Comparison of ENCODE assay signal across 10 cellular contexts in the genomic region with DNA sequence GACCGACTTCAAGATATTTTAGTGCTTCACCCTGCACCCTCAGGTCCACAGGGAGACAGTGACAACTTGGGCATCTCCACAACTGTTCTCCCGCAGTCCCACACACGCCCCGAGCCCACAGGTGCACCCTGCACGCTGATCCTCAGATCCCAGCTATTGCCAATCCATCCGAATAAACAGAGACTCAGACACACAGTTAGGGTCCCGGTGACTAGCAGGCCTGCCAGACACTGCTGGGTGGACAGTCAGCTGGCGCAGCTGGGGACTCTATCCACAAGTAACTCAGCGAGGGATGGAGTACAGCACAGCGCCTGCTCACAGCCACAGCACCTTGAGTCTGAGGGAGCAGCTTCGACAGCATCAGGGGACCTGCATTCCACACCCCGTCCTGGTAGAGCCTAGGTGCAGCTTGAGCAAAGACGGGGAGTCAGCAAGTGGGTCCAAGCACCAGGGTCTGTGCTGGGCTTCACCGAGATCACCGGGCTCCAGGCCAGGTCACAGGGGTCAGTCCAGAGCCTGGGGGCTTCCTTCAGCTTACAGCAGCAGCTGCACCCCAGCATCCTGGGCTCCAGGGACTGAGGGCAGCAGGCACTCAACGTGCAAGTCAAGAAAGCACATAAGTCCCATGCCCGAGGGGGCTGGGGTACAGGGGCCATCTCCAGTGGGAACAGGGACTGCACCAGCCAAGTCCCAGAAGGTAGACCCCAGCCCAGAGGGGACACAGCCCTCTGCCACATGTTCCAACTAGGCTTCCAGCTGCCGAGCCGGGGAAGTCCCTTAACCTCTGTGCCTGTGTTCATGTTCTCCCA. TPM values are rescaled to one million over a fixed set of nuclear protein-coding genes. Genes with fewer than 3 reads are reported as not detected.
A peak's percentile ranks its signal among the peaks of the same experiment; 100 is the strongest.
DNase-seq lines count a peak whose midpoint lies in the region; ATAC-seq, FAIRE-seq and TF ChIP-seq lines count a peak whose summit lies in the region.
"Had no signal": no experiment of that assay in that cellular context is flagged by ENCODE, and none has a peak within 500 bp of the region (broad histone marks: within the 10 kb centered on the region; RNA-seq: fewer than 3 reads in every experiment).

No MANE protein-coding gene starts in this region.

- H3K27ac ChIP-seq in OCI-LY7 (ENCODE audit: low read depth, low read length, poor library complexity, severe bottlenecking) (no peak overlapping the region), ectodermal cell (ENCODE audit: insufficient read depth, low read depth, low read length, poor library complexity, severe bottlenecking) (peak overlapping the region; percentile 50)

- TF ChIP-seq CTCF in OCI-LY7 (conservative IDR thresholded peaks at IDR 0.05; ENCODE audit: low read length): no peak

- H3K27me3 Mint-ChIP-seq in stimulated activated naive CD8-positive, alpha-beta T cell treated with anti-CD3 and anti-CD28 coated beads, Interleukin-15, amount 100 ng/mL, for 72 hours: no peaks in the 10 kb centered on the region
- H3K27me3 Mint-ChIP-seq: naive B cell had no signal

- H3K36me3 ChIP-seq in OCI-LY7 (ENCODE audit: insufficient read depth, low read length) (peaks cover 82% of the 10 kb centered on the region), ectodermal cell (ENCODE audit: control insufficient read depth, insufficient read depth, low read length) (peaks cover 54% of the 10 kb centered on the region)

- peaks cover 32% of the 10 kb centered on the region for H4K20me1 ChIP-seq in OCI-LY7 (ENCODE audit: insufficient read depth, low read length)

- H3K4me1 ChIP-seq in OCI-LY7 (ENCODE audit: insufficient read depth, low read length, poor library complexity, severe bottlenecking) (peaks cover 57% of the 10 kb centered on the region), ectodermal cell (ENCODE audit: control insufficient read depth, insufficient read depth, low read length) (peaks cover 18% of the 10 kb centered on the region)

- POLR2A ChIA-PET in OCI-LY7 (lab: Charles Lee): no interaction called here

- H3K4me1 Mint-ChIP-seq in stimulated activated naive CD8-positive, alpha-beta T cell treated with anti-CD3 and anti-CD28 coated beads, Interleukin-15, amount 100 ng/mL, for 72 hours: peaks cover 78% of the 10 kb centered on the region

- no peak overlapping the region for H2AFZ ChIP-seq in OCI-LY7 (ENCODE audit: low read length)

- CTCF ChIA-PET in OCI-LY7 (lab: Charles Lee; ENCODE audit: unreplicated experiment): interaction anchor here (0.6 to 1.4 kb wide), 3 partner anchors 11 to 141 kb away, joined by 3 to 10 read pairs (median 7); no protein-coding TSS in a partner anchor

- no TSS peak for BruUV-seq in OCI-LY7 (replicated peaks; lab: Mats Ljungman, UMichigan)

- no peak for FAIRE-seq in HTR-8/SVneo (lab: Jason Lieb, UNC)

- H3K9me2 ChIP-seq in OCI-LY7 (ENCODE audit: insufficient read depth, low read length): no peaks in the 10 kb centered on the region

- peak; percentile 53 for DNase-seq in stimulated activated naive CD8-positive, alpha-beta T cell treated with anti-CD3 and anti-CD28 coated beads, Interleukin-15, Interleukin-2, amounts not matched to agents 100 U/mL and 50 U/mL, for 24 hours
- DNase-seq in stimulated activated naive CD8-positive, alpha-beta T cell treated with anti-CD3 and anti-CD28 coated beads, Interleukin-15, amount 100 ng/mL, for 72 hours: no peak
- DNase-seq in OCI-LY7 (ENCODE audit: low spot score) (no peak), HTR-8/SVneo (ENCODE audit: insufficient read length, low spot score) (no peak)

- peak overlapping the region; percentile 27; the same call in 1 of the 2 replicates for H3K4me2 ChIP-seq in OCI-LY7 (ENCODE audit: low read length)

- 91 to 92% methylated on average over 19 of the region's 19 CpGs for WGBS in ectodermal cell, 2 experiments

- H3K4me3 Mint-ChIP-seq in stimulated activated naive CD8-positive, alpha-beta T cell treated with anti-CD3 and anti-CD28 coated beads, Interleukin-15, amount 100 ng/mL, for 72 hours: no peak overlapping the region

- no peaks in the 10 kb centered on the region for H3K9me3 Mint-ChIP-seq in stimulated activated naive CD8-positive, alpha-beta T cell treated with anti-CD3 and anti-CD28 coated beads, Interleukin-15, amount 100 ng/mL, for 72 hours
- H3K9me3 Mint-ChIP-seq: naive B cell had no signal

- peak; percentile 12 for ATAC-seq in stimulated activated naive CD8-positive, alpha-beta T cell treated with anti-CD3 and anti-CD28 coated beads, Interleukin-15, Interleukin-2, amounts not matched to agents 100 U/mL and 50 U/mL, for 24 hours
- no peak for ATAC-seq in stimulated activated naive CD8-positive, alpha-beta T cell treated with anti-CD3 and anti-CD28 coated beads, Interleukin-15, amount 100 ng/mL, for 72 hours
- ATAC-seq in GM21367 (IDR thresholded peaks at IDR 0.05; ENCODE audit: unreplicated experiment): no peak
- no peak for ATAC-seq in HG02763 (IDR thresholded peaks at IDR 0.05; ENCODE audit: unreplicated experiment)
- no peak for ATAC-seq in HG03280 (IDR thresholded peaks at IDR 0.05; ENCODE audit: unreplicated experiment)

- peak overlapping the region in 1 of 2 donors; percentile 59 for H3K27ac Mint-ChIP-seq in stimulated activated naive CD8-positive, alpha-beta T cell treated with anti-CD3 and anti-CD28 coated beads, Interleukin-15, amount 100 ng/mL, for 72 hours

- no peak overlapping the region for H3K4me3 ChIP-seq in OCI-LY7 (ENCODE audit: low read depth, low read length, poor library complexity, severe bottlenecking)
- H3K4me3 ChIP-seq in ectodermal cell (ENCODE audit: insufficient read depth, low read depth, low read length): no peak overlapping the region
- H3K4me3 ChIP-seq: body of pancreas had no signal

- no peaks in the 10 kb centered on the region for H3K27me3 ChIP-seq in ectodermal cell (ENCODE audit: control insufficient read depth, insufficient read depth, low read length, poor library complexity, severe bottlenecking)
- H3K27me3 ChIP-seq: body of pancreas had no signal

- H3K9me3 ChIP-seq in OCI-LY7 (ENCODE audit: low read length) (no peaks in the 10 kb centered on the region), ectodermal cell (ENCODE audit: control insufficient read depth, low read length) (no peaks in the 10 kb centered on the region)
- H3K9me3 ChIP-seq: body of pancreas had no signal

- H3K79me2 ChIP-seq in OCI-LY7 (ENCODE audit: insufficient read depth, low read depth, low read length): peaks cover 28% of the 10 kb centered on the region

- intact Hi-C loops in OCI-LY7 (cut with micrococcal nuclease; ENCODE audit: unreplicated experiment): loop anchor here (1.0 to 2.0 kb wide), 2 partner anchors 141 to 543 kb away; no protein-coding TSS in a partner anchor

RNA-seq across cellular contexts. Expression of a gene that starts 7.6 kb away (rescaled TPM):
- 2,313 and 2,662 TPM in 2 replicates for total RNA-seq in OCI-LY7 (2014; rRNA removed; shearing (Covaris generic))
- 2,385 and 2,457 TPM in 2 replicates for total RNA-seq in OCI-LY7 (2022)
- polyA plus RNA-seq in ectodermal cell (2013, experiment 1 of 4): 3,399 TPM
- polyA plus RNA-seq in ectodermal cell (2013, experiment 2 of 4): 3,309 TPM
- polyA plus RNA-seq in ectodermal cell (2013, experiment 3 of 4): 3,318 TPM
- polyA plus RNA-seq in ectodermal cell (2013, experiment 4 of 4): 3,633 TPM

RNA-seq across cellular contexts. Expression of a gene that starts 38.0 kb away (rescaled TPM):
- 9.0 and 10.2 TPM in 2 replicates for total RNA-seq in OCI-LY7 (2014; rRNA removed; shearing (Covaris generic))
- 22.5 and 23.3 TPM in 2 replicates for total RNA-seq in OCI-LY7 (2022)
- 33.4 TPM for polyA plus RNA-seq in ectodermal cell (2013, experiment 1 of 4)
- 31.1 TPM for polyA plus RNA-seq in ectodermal cell (2013, experiment 2 of 4)
- polyA plus RNA-seq in ectodermal cell (2013, experiment 3 of 4): 30.1 TPM
- polyA plus RNA-seq in ectodermal cell (2013, experiment 4 of 4): 32.9 TPM
